In the genomic region with DNA sequence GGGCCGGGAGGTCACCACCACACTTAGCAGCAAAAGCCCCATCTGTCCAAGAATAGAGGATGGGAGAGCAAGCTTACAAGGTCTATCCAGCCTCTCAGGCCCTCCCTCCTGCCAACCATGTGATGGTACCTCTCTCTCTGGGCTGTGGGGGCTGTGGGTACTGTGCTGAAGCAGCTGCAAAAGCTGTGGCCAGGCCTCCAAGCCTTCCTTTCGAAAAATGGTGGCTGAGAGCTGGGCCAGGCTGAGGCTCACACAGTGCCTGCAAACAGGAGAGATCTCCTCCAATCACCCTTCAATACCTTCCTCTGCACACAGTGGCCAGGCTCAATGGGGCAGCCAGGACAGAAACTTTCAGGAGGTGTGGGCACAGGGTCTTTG, we compare ENCODE assay signal across 8 cellular contexts. TPM values are rescaled to one million over a fixed set of nuclear protein-coding genes. Genes with fewer than 3 reads are reported as not detected.
DNase-seq lines count a peak whose midpoint lies in the region; ATAC-seq and TF ChIP-seq lines count a peak whose summit lies in the region.

No MANE protein-coding gene starts in this region.

- H3K36me3 ChIP-seq in BE2C (peaks cover 53% of the 10 kb centered on the region), mammary epithelial cell (ENCODE audit: insufficient read depth, low read length) (peaks cover 9% of the 10 kb centered on the region)
- peaks cover 5 to 52% (median 10%) of the 10 kb centered on the region in 3 experiments for H3K36me3 ChIP-seq in naive thymus-derived CD4-positive, alpha-beta T cell (ENCODE audit: control insufficient read depth in 2 of 3, insufficient read depth in 3 of 3, low read length in 3 of 3)

- H2AFZ ChIP-seq in mammary epithelial cell (ENCODE audit: low read depth, low read length): no peak overlapping the region

- POLR2A ChIA-PET in naive thymus-derived CD4-positive, alpha-beta T cell (lab: Charles Lee): interaction anchor here (0.7 to 2.8 kb wide), 10 partner anchors 8 to 144 kb away, joined by 3 to 21 read pairs (median 5); a partner anchor contains a TSS

- no peaks in the 10 kb centered on the region for H3K27me3 ChIP-seq in BE2C
- no peaks in the 10 kb centered on the region for H3K27me3 ChIP-seq in mammary epithelial cell (ENCODE audit: insufficient read depth, low read length)
- H3K27me3 ChIP-seq in naive thymus-derived CD4-positive, alpha-beta T cell (ENCODE audit: control insufficient read depth in 2 of 2, insufficient read depth in 2 of 2, low read length in 2 of 2): no peaks in the 10 kb centered on the region

- peaks cover 0 to 3% (median 0%) of the 10 kb centered on the region in 11 donors for H3K9me3 Mint-ChIP-seq in naive thymus-derived CD4-positive, alpha-beta T cell

- peaks cover 20 to 45% (median 41%) of the 10 kb centered on the region in 7 donors for H3K4me1 Mint-ChIP-seq in naive thymus-derived CD4-positive, alpha-beta T cell

- BruUV-seq in mammary epithelial cell (replicated peaks; lab: Mats Ljungman, UMichigan): no TSS peak

- DNase-seq in BE2C: no peak
- DNase-seq in Jurkat, Clone E6-1 (ENCODE audit: low read depth, low spot score): no peak
- DNase-seq in mammary epithelial cell: no peak
- no peak for DNase-seq in naive thymus-derived CD4-positive, alpha-beta T cell
- DNase-seq in KG1 (lab: John Stamatoyannopoulos, UW): no peak
- no peak for DNase-seq in SIG-M5 treated with dmso at 0.1 percent for 504 hours (lab: John Stamatoyannopoulos, UW; ENCODE audit: unreplicated experiment)

- H3K27me3 Mint-ChIP-seq in naive thymus-derived CD4-positive, alpha-beta T cell: no peaks in the 10 kb centered on the region

- dilution Hi-C loops in mammary epithelial cell (cut with HindIII; ENCODE audit: low sequenced_read_pairs): loop anchor here (5.0 kb wide), 1 partner anchor 110 kb away; a partner anchor contains a TSS

- CTCF ChIA-PET in mammary epithelial cell (lab: Charles Lee; ENCODE audit: low non-redundant PET): no interaction called here
- CTCF ChIA-PET in naive thymus-derived CD4-positive, alpha-beta T cell (lab: Charles Lee): interaction anchor here (2.1 kb wide), 1 partner anchor 26 kb away, joined by 7 read pairs; a partner anchor contains a TSS

- no peak for TF ChIP-seq POLR2A in GM18505 (IDR thresholded peaks at IDR 0.05; ENCODE audit: borderline replicate concordance, extremely low read depth, insufficient read depth, insufficient read length)

- TF ChIP-seq CTCF in BE2C (IDR thresholded peaks at IDR 0.05; ENCODE audit: low read depth, low read length) (no peak), mammary epithelial cell (conservative IDR thresholded peaks at IDR 0.05 in 1 of 2, IDR thresholded peaks at IDR 0.05 in 1 of 2; ENCODE audit: extremely low read depth in 1 of 2, insufficient read depth in 1 of 2, low read depth in 1 of 2, low read length in 2 of 2) (no peak)

- in situ Hi-C loops in mammary epithelial cell (cut with MboI; ENCODE audit: low sequenced_read_pairs in 2 of 2): no loop called here

- peak overlapping the region; percentile 100 for H3K4me2 ChIP-seq in mammary epithelial cell (ENCODE audit: insufficient read depth, low read depth, low read length)

- H3K4me3 Mint-ChIP-seq in naive thymus-derived CD4-positive, alpha-beta T cell: peak overlapping the region in 9 of 10 donors; percentile 89 to 92 (median 90)

- WGBS in mammary epithelial cell (ENCODE audit: low coverage, missing lambda C conversion rate): no CpG with 5 or more reads among the region's 2 CpGs

- no peak overlapping the region for H3K9ac ChIP-seq in mammary epithelial cell (ENCODE audit: insufficient read depth, low read length)

- H3K4me1 ChIP-seq in BE2C (no peaks in the 10 kb centered on the region), mammary epithelial cell (ENCODE audit: insufficient read depth, low read length) (peaks cover 14% of the 10 kb centered on the region)
- H3K4me1 ChIP-seq in naive thymus-derived CD4-positive, alpha-beta T cell (ENCODE audit: control insufficient read depth in 2 of 2, insufficient read depth in 2 of 2, low read length in 2 of 2): peaks cover 15 to 16% of the 10 kb centered on the region in 2 donors

- H3K79me2 ChIP-seq in mammary epithelial cell (ENCODE audit: insufficient read depth, low read length): peaks cover 38% of the 10 kb centered on the region

- no peak for ATAC-seq in naive thymus-derived CD4-positive, alpha-beta T cell
- no peak for ATAC-seq in GM21526 (IDR thresholded peaks at IDR 0.05; ENCODE audit: low FRiP score, unreplicated experiment)
- ATAC-seq in GM18505 (IDR thresholded peaks at IDR 0.05; ENCODE audit: unreplicated experiment): no peak

- no peaks in the 10 kb centered on the region for H4K20me1 ChIP-seq in mammary epithelial cell (ENCODE audit: insufficient read depth, low read length)

- no peak overlapping the region for H3K27ac ChIP-seq in mammary epithelial cell (ENCODE audit: insufficient read depth, low read depth, low read length)
- peak overlapping the region; percentile 83 for H3K27ac ChIP-seq in naive thymus-derived CD4-positive, alpha-beta T cell (ENCODE audit: low read depth, low read length)

- peak overlapping the region; percentile 82 to 96 (median 90) for H3K27ac Mint-ChIP-seq in naive thymus-derived CD4-positive, alpha-beta T cell

- peaks cover 0 to 19% (median 7%) of the 10 kb centered on the region in 5 donors for H3K36me3 Mint-ChIP-seq in naive thymus-derived CD4-positive, alpha-beta T cell

- H3K9me3 ChIP-seq in BE2C (no peaks in the 10 kb centered on the region), mammary epithelial cell (replicated peaks; ENCODE audit: insufficient read depth, low read length) (no peaks in the 10 kb centered on the region)
- H3K9me3 ChIP-seq in naive thymus-derived CD4-positive, alpha-beta T cell (ENCODE audit: control insufficient read depth in 2 of 3, low read length in 3 of 3): no peaks in the 10 kb centered on the region

- intact Hi-C loops in mammary epithelial cell (cut with micrococcal nuclease): no loop called here
- intact Hi-C loops in naive thymus-derived CD4-positive, alpha-beta T cell (cut with micrococcal nuclease): no loop called here

- peak overlapping the region; percentile 94 for H3K4me3 ChIP-seq in BE2C (ENCODE audit: low read depth, low read length)
- peak overlapping the region; percentile 85 for H3K4me3 ChIP-seq in Jurkat, Clone E6-1 (ENCODE audit: low read length)
- H3K4me3 ChIP-seq in mammary epithelial cell (replicated peaks in 1 of 3; ENCODE audit: insufficient read depth in 1 of 3, low read depth in 2 of 3, low read length in 3 of 3): peak overlapping the region in 2 of 3 experiments; percentile 89 to 95
- H3K4me3 ChIP-seq in naive thymus-derived CD4-positive, alpha-beta T cell (ENCODE audit: low read length): peak overlapping the region; percentile 89

RNA-seq across cellular contexts. Expression of a gene that starts 1.1 kb away (rescaled TPM):
- 179 TPM for polyA plus RNA-seq in BE2C (2012; ENCODE audit: insufficient read depth, insufficient read length, low read depth)
- 34.3 TPM for polyA plus RNA-seq in Jurkat, Clone E6-1 (2012; ENCODE audit: insufficient read depth, insufficient read length)
- 10 to 100 TPM; 44.2 to 60.2 TPM for total RNA-seq in mammary epithelial cell
- polyA plus RNA-seq in mammary epithelial cell: 35.1 TPM
- polyA minus RNA-seq in mammary epithelial cell: 75.4 TPM
- total RNA-seq in naive thymus-derived CD4-positive, alpha-beta T cell: 10 to 100 TPM; 21.5 to 45.2 (median 42.2) TPM
- polyA plus RNA-seq in naive thymus-derived CD4-positive, alpha-beta T cell: 10 to 100 TPM; 17.5 to 36.2 TPM

RNA-seq across cellular contexts. Expression of a gene that starts 7.7 kb away (rescaled TPM):
- polyA plus RNA-seq in BE2C (2012; ENCODE audit: insufficient read depth, insufficient read length, low read depth): 48.8 TPM
- polyA plus RNA-seq in Jurkat, Clone E6-1 (2012; ENCODE audit: insufficient read depth, insufficient read length): 14.5 TPM
- total RNA-seq in mammary epithelial cell: 10 to 100 TPM; 50.9 to 64.2 TPM
- 46.1 TPM for polyA plus RNA-seq in mammary epithelial cell
- 19.9 TPM for polyA minus RNA-seq in mammary epithelial cell
- total RNA-seq in naive thymus-derived CD4-positive, alpha-beta T cell: 10 to 100 TPM; 16.2 to 40.5 (median 19.2) TPM
- polyA plus RNA-seq in naive thymus-derived CD4-positive, alpha-beta T cell: 10 to 100 TPM; 32.1 to 34.4 TPM

RNA-seq across cellular contexts. Expression of a gene that starts 15.6 kb away (rescaled TPM):
- polyA plus RNA-seq in BE2C (2012; ENCODE audit: insufficient read depth, insufficient read length, low read depth): 39.9 TPM
- 7.3 TPM for polyA plus RNA-seq in Jurkat, Clone E6-1 (2012; ENCODE audit: insufficient read depth, insufficient read length)
- 10 to 100 TPM in 1 of 2 donors, 1 to 10 TPM in 1; 2.7 to 15.0 TPM for total RNA-seq in mammary epithelial cell
- polyA plus RNA-seq in mammary epithelial cell: 1.9 TPM
- polyA minus RNA-seq in mammary epithelial cell: 6.5 TPM
- 10 to 100 TPM; 20.3 to 80.5 (median 68.6) TPM for total RNA-seq in naive thymus-derived CD4-positive, alpha-beta T cell
- polyA plus RNA-seq in naive thymus-derived CD4-positive, alpha-beta T cell: 10 to 100 TPM in 1 of 2 donors, 1 to 10 TPM in 1; 4.4 to 10.7 TPM

RNA-seq across cellular contexts. Expression of a gene that starts 18.0 kb away (rescaled TPM):
- 2.2 TPM for polyA plus RNA-seq in BE2C (2012; ENCODE audit: insufficient read depth, insufficient read length, low read depth)
- 2.3 TPM for polyA plus RNA-seq in Jurkat, Clone E6-1 (2012; ENCODE audit: insufficient read depth, insufficient read length)
- total RNA-seq in mammary epithelial cell: under 1 TPM in 1 of 2 donors, not detected in 1; 0.96 TPM
- polyA plus RNA-seq in mammary epithelial cell: not detected
- not detected for polyA minus RNA-seq in mammary epithelial cell
- total RNA-seq in naive thymus-derived CD4-positive, alpha-beta T cell: 1 to 10 TPM in 2 of 5 experiments, under 1 TPM in 2, not detected in 1; 0.22 to 1.9 (median 1.1) TPM
- 1 to 10 TPM; 1.0 to 1.4 TPM for polyA plus RNA-seq in naive thymus-derived CD4-positive, alpha-beta T cell

RNA-seq across cellular contexts. Expression of a gene that starts 25.8 kb away (rescaled TPM):
- 34.2 TPM for polyA plus RNA-seq in BE2C (2012; ENCODE audit: insufficient read depth, insufficient read length, low read depth)
- polyA plus RNA-seq in Jurkat, Clone E6-1 (2012; ENCODE audit: insufficient read depth, insufficient read length): 114 TPM
- 10 to 100 TPM; 25.3 to 51.5 TPM for total RNA-seq in mammary epithelial cell
- polyA plus RNA-seq in mammary epithelial cell: 61.2 TPM
- 1.9 TPM for polyA minus RNA-seq in mammary epithelial cell
- 100 to 1,000 TPM in 1 of 5 experiments, 10 to 100 TPM in 4; 79.1 to 101 (median 85.7) TPM for total RNA-seq in naive thymus-derived CD4-positive, alpha-beta T cell
- 100 to 1,000 TPM; 121 to 140 TPM for polyA plus RNA-seq in naive thymus-derived CD4-positive, alpha-beta T cell
